In genomic region chr11:61027141-61027840, GRCh38 we compare ENCODE assay signal across 15 cellular contexts. TPM values are rescaled to one million over a fixed set of nuclear protein-coding genes. Genes with fewer than 3 reads are reported as not detected.
DNase-seq lines count a peak whose midpoint lies in the region; ATAC-seq and TF ChIP-seq lines count a peak whose summit lies in the region.
"Had no signal": no experiment of that assay in that cellular context is flagged by ENCODE, and none has a peak within 500 bp of the region (broad histone marks: within the 10 kb centered on the region; RNA-seq: fewer than 3 reads in every experiment).

No MANE protein-coding gene starts in this region.

- no peak for ATAC-seq in HG03460 (IDR thresholded peaks at IDR 0.05; ENCODE audit: unreplicated experiment)
- no peak for ATAC-seq in GM21723 (IDR thresholded peaks at IDR 0.05; ENCODE audit: unreplicated experiment)

- CTCF ChIA-PET in activated CD4-positive, alpha-beta memory T cell treated with anti-CD3 and anti-CD28 coated beads, Interleukin-2, amount 10 ng/mL, durations not matched to agents 7 days and 5 days (lab: Charles Lee) = interaction anchor here (0.8 to 1.6 kb wide), 8 partner anchors 13 to 160 kb away, joined by 3 to 6 read pairs (median 3); no protein-coding TSS in a partner anchor

- H3K9me3 Mint-ChIP-seq in activated CD4-positive, alpha-beta memory T cell treated with anti-CD3 and anti-CD28 coated beads, Interleukin-2, amount 10 ng/mL, durations not matched to agents 7 days and 5 days = no peaks in the 10 kb centered on the region
- no peaks in the 10 kb centered on the region for H3K9me3 Mint-ChIP-seq in brain

- H3K4me1 Mint-ChIP-seq in activated CD4-positive, alpha-beta memory T cell treated with anti-CD3 and anti-CD28 coated beads, Interleukin-2, amount 10 ng/mL, durations not matched to agents 7 days and 5 days = peaks cover 91% of the 10 kb centered on the region
- H3K4me1 Mint-ChIP-seq in brain = peaks cover 49% of the 10 kb centered on the region

- peak overlapping the region; percentile 72 for H3K4me3 Mint-ChIP-seq in activated CD4-positive, alpha-beta memory T cell treated with anti-CD3 and anti-CD28 coated beads, Interleukin-2, amount 10 ng/mL, durations not matched to agents 7 days and 5 days
- H3K4me3 Mint-ChIP-seq in brain = no peak overlapping the region

- peak; percentile 45 for DNase-seq in activated gamma-delta T cell treated with Interleukin-2 at 50 U/mL for 16 hours
- no peak for DNase-seq in activated gamma-delta T cell (lab: John Stamatoyannopoulos, UW)
- peak; percentile 47 for DNase-seq in activated CD4-positive, alpha-beta memory T cell treated with anti-CD3 and anti-CD28 coated beads, Interleukin-2, amount 10 ng/mL, durations not matched to agents 7 days and 5 days
- peak; percentile 14 to 59 (median 50) for DNase-seq in stimulated activated naive CD4-positive, alpha-beta T cell (lab: John Stamatoyannopoulos, UW)
- DNase-seq in G401 (ENCODE audit: low spot score) = no peak
- DNase-seq: dorsolateral prefrontal cortex, NCI-H1417, NCI-H446 treated with DMSO at 0.1 percent for 48 hours, occipital lobe, PC-9, upper lobe of left lung had no signal

- in situ Hi-C loops in G401 (cut with HindIII; ENCODE audit: low sequenced_read_pairs) = no loop called here

- H3K27ac Mint-ChIP-seq in activated CD4-positive, alpha-beta memory T cell treated with anti-CD3 and anti-CD28 coated beads, Interleukin-2, amount 10 ng/mL, durations not matched to agents 7 days and 5 days = peak overlapping the region; percentile 86
- peak overlapping the region in 3 of 5 experiments; percentile 60 to 68 (median 63) for H3K27ac Mint-ChIP-seq in brain

- TF ChIP-seq CTCF in brain (conservative IDR thresholded peaks at IDR 0.05) = no peak

- POLR2A ChIA-PET in activated CD4-positive, alpha-beta memory T cell treated with anti-CD3 and anti-CD28 coated beads, Interleukin-2, amount 10 ng/mL, durations not matched to agents 7 days and 5 days (lab: Charles Lee) = interaction anchor here (0.6 to 13.7 kb wide), 26 partner anchors 8 to 87 kb away, joined by 3 to 265 read pairs (median 8); partner anchors contain the start of gene CD5

- peaks cover 47% of the 10 kb centered on the region for H3K36me3 Mint-ChIP-seq in activated CD4-positive, alpha-beta memory T cell treated with anti-CD3 and anti-CD28 coated beads, Interleukin-2, amount 10 ng/mL, durations not matched to agents 7 days and 5 days (ENCODE audit: low read depth)
- no peaks in the 10 kb centered on the region for H3K36me3 Mint-ChIP-seq in brain

- no peaks in the 10 kb centered on the region for H3K27me3 Mint-ChIP-seq in activated CD4-positive, alpha-beta memory T cell treated with anti-CD3 and anti-CD28 coated beads, Interleukin-2, amount 10 ng/mL, durations not matched to agents 7 days and 5 days
- H3K27me3 Mint-ChIP-seq in brain = peaks cover 3% of the 10 kb centered on the region

RNA-seq across cellular contexts. Expression of gene CD6, which starts 55.8 kb away (rescaled TPM):
- 100 to 1,000 TPM; 293 to 299 TPM for total RNA-seq in activated CD4-positive, alpha-beta memory T cell treated with anti-CD3 and anti-CD28 coated beads, Interleukin-2, amount 10 ng/mL, durations not matched to agents 7 days and 5 days
- 0.63 TPM for polyA plus RNA-seq in brain (ENCODE audit: insufficient read depth, low read depth, low replicate concordance)
- not detected in 2 replicates for total RNA-seq in G401 (2014; rRNA removed; shearing (Covaris generic))
- total RNA-seq: lung microvascular endothelial cell had no signal

Comparison
In these comparisons a context has a peak if more than half of its experiments do, and no peak if none do; other contexts are left out.
1. DNase-seq: peak in activated gamma-delta T cell treated with Interleukin-2 at 50 U/mL for 16 hours (single experiment), activated CD4-positive, alpha-beta memory T cell treated with anti-CD3 and anti-CD28 coated beads, Interleukin-2, amount 10 ng/mL, durations not matched to agents 7 days and 5 days (single experiment) and stimulated activated naive CD4-positive, alpha-beta T cell (6 of 6); none in activated gamma-delta T cell (single experiment) and G401 (single experiment).
2. RNA of gene CD6, which starts 55.8 kb away (total RNA-seq): 293 to 299 TPM in activated CD4-positive, alpha-beta memory T cell treated with anti-CD3 and anti-CD28 coated beads, Interleukin-2, amount 10 ng/mL, durations not matched to agents 7 days and 5 days; not detected in G401; every median in the first group is over 100 times any median in the second.